In genomic region chr6:11204987-11205386, GRCh38 we compare ENCODE assay signal across 14 cellular contexts.
"Had no signal": no experiment of that assay in that cellular context is flagged by ENCODE, and none has a peak within 500 bp of the region (broad histone marks: within the 10 kb centered on the region; RNA-seq: fewer than 3 reads in every experiment).

No MANE protein-coding gene starts in this region.

- ATAC-seq: activated CD4-positive, alpha-beta T cell treated with anti-CD3 and anti-CD28 coated beads for 36 hours; esophagus mucosa; left cardiac atrium; naive thymus-derived CD4-positive, alpha-beta T cell; T-cell had no signal

- DNase-seq: activated CD4-positive, alpha-beta T cell treated with anti-CD3 and anti-CD28 coated beads for 36 hours; activated gamma-delta T cell; activated T-cell treated with anti-CD3 and anti-CD28 coated beads, Interleukin-2, amount 50 U/mL, for 24 hours; brain microvascular endothelial cell; cerebellar nuclear complex; left cardiac atrium; naive thymus-derived CD4-positive, alpha-beta T cell; sigmoid colon; stimulated activated CD4-positive, alpha-beta T cell treated with anti-CD3 and anti-CD28 coated beads, Interleukin-12 subunit alpha, Interleukin-12 subunit beta, amount 100 ng/mL, for 4 hours; stimulated activated naive CD4-positive, alpha-beta T cell; T-cell; T1000 had no signal

- H3K4me3 ChIP-seq: lung, sigmoid colon had no signal

- H3K27me3 ChIP-seq: brain microvascular endothelial cell, sigmoid colon had no signal

- H3K27ac ChIP-seq: brain microvascular endothelial cell, sigmoid colon had no signal

- H3K9me3 ChIP-seq: sigmoid colon had no signal
